8 cellular contexts compared by ENCODE assay signal in genomic region chr20:43955244-43956191, GRCh38. TPM values are rescaled to one million over a fixed set of nuclear protein-coding genes. Genes with fewer than 3 reads are reported as not detected.
DNase-seq lines count a peak whose midpoint lies in the region; ATAC-seq and TF ChIP-seq lines count a peak whose summit lies in the region.

No MANE protein-coding gene starts in this region.

- no peak overlapping the region for H3K27ac ChIP-seq in vagina

- in situ Hi-C loops in KBM-7 (cut with MboI; ENCODE audit: low pct_unique_long_range_greater_than_20kb, low sequenced_read_pairs), result no loop called here

- H3K36me3 ChIP-seq in GM06990 (ENCODE audit: control insufficient read depth, insufficient read depth, low read length), result no peaks in the 10 kb centered on the region
- no peaks in the 10 kb centered on the region for H3K36me3 ChIP-seq in vagina

- ATAC-seq in GM21825 (IDR thresholded peaks at IDR 0.05; ENCODE audit: unreplicated experiment), result peak; percentile 71

- DNase-seq in GM06990 (ENCODE audit: extremely low read depth, insufficient read length), result peak; percentile 74
- peak; percentile 28 for DNase-seq in KBM-7
- peak; percentile 59 to 65 for DNase-seq in activated CD4-positive, alpha-beta T cell treated with anti-CD3 and anti-CD28 coated beads for 4 hours
- peak; percentile 26 for DNase-seq in epidermal melanocyte (ENCODE audit: insufficient read length, low spot score)
- DNase-seq in stimulated activated CD4-positive, alpha-beta T cell treated with anti-CD3 and anti-CD28 coated beads, Interleukin-15, amount 100 ng/mL, for 48 hours (ENCODE audit: low read depth in 2 of 2), result peak; percentile 39 to 43
- DNase-seq in NCI-H1417 treated with DMSO at 0.1 percent for 48 hours (lab: John Stamatoyannopoulos, UW), result no peak
- DNase-seq in vagina (ENCODE audit: extremely low spot score in 2 of 2), result no peak

- no peak for TF ChIP-seq POLR2A in vagina (IDR thresholded peaks at IDR 0.05)

- peaks cover 42% of the 10 kb centered on the region for H3K4me1 ChIP-seq in vagina

- TF ChIP-seq CTCF in GM06990 (IDR thresholded peaks at IDR 0.05; ENCODE audit: insufficient read depth, low read length, poor library complexity, severe bottlenecking) (no peak), vagina (IDR thresholded peaks at IDR 0.05) (no peak)

- H3K27me3 ChIP-seq in GM06990 (replicated peaks; ENCODE audit: control insufficient read depth, insufficient read depth, low read length), result no peaks in the 10 kb centered on the region
- H3K27me3 ChIP-seq in vagina, result no peaks in the 10 kb centered on the region

- intact Hi-C loops in vagina (cut with DNase I), result no loop called here

- H3K4me3 ChIP-seq in GM06990 (replicated peaks; ENCODE audit: low read depth, low read length) (no peak overlapping the region), vagina (no peak overlapping the region)

- no peaks in the 10 kb centered on the region for H3K9me3 ChIP-seq in vagina

RNA-seq across cellular contexts. Expression of gene TOX2, which starts 40.9 kb away (rescaled TPM):
- 5.2 TPM for total RNA-seq in vagina

Comparison
In these comparisons a context has a peak if more than half of its experiments do, and no peak if none do; other contexts are left out.
1. DNase-seq: peak in GM06990 (single experiment), KBM-7 (single experiment), activated CD4-positive, alpha-beta T cell treated with anti-CD3 and anti-CD28 coated beads for 4 hours (2 of 2), epidermal melanocyte (single experiment) and stimulated activated CD4-positive, alpha-beta T cell treated with anti-CD3 and anti-CD28 coated beads, Interleukin-15, amount 100 ng/mL, for 48 hours (2 of 2); none in NCI-H1417 treated with DMSO at 0.1 percent for 48 hours (single experiment) and vagina (0 of 2).